Comparison of ENCODE assay signal across 8 cellular contexts in genomic region chr2:3222636-3223035, GRCh38.
DNase-seq lines count a peak whose midpoint lies in the region; ATAC-seq and TF ChIP-seq lines count a peak whose summit lies in the region.

No MANE protein-coding gene starts in this region.

- no peaks in the 10 kb centered on the region for H3K27me3 Mint-ChIP-seq in activated CD8-positive, alpha-beta memory T cell treated with anti-CD3 and anti-CD28 coated beads, Interleukin-2, amount 10 ng/mL, durations not matched to agents 7 days and 5 days
- H3K27me3 Mint-ChIP-seq in Caco-2 (ENCODE audit: insufficient read depth, unreplicated experiment), result no peaks in the 10 kb centered on the region

- ATAC-seq in GM18907 (IDR thresholded peaks at IDR 0.05; ENCODE audit: unreplicated experiment) (peak; percentile 56), HG03064 (IDR thresholded peaks at IDR 0.05; ENCODE audit: low read depth, unreplicated experiment) (peak; percentile 43)
- ATAC-seq in activated CD8-positive, alpha-beta memory T cell treated with anti-CD3 and anti-CD28 coated beads, Interleukin-2, amount 10 ng/mL, durations not matched to agents 7 days and 5 days, result peak; percentile 82

- CTCF ChIA-PET in activated CD8-positive, alpha-beta memory T cell treated with anti-CD3 and anti-CD28 coated beads, Interleukin-2, amount 10 ng/mL, durations not matched to agents 7 days and 5 days (lab: Charles Lee), result interaction anchor here (0.7 to 1.0 kb wide), 2 partner anchors 16 to 428 kb away, joined by 3 read pairs; no protein-coding TSS in a partner anchor
- CTCF ChIA-PET in Caco-2 (lab: Charles Lee) (no interaction called here), A673 (lab: Charles Lee) (no interaction called here)

- no peaks in the 10 kb centered on the region; the same call in 1 of the 2 replicates for H3K9me3 ChIP-seq in Caco-2
- H3K9me3 ChIP-seq in A673 (ENCODE audit: low read depth, low read length, poor library complexity, severe bottlenecking), result peaks cover 12% of the 10 kb centered on the region

- H3K4me1 ChIP-seq in Caco-2, result no peaks in the 10 kb centered on the region
- H3K4me1 ChIP-seq in A673 (ENCODE audit: insufficient read depth, low read length, poor library complexity, severe bottlenecking), result no peaks in the 10 kb centered on the region

- H3K36me3 ChIP-seq in Caco-2 (ENCODE audit: control insufficient read depth, insufficient read depth, low read length) (no peaks in the 10 kb centered on the region; the same call in 1 of the 2 replicates), A673 (ENCODE audit: insufficient read depth, low read length, poor library complexity, severe bottlenecking) (no peaks in the 10 kb centered on the region)

- H3K4me3 Mint-ChIP-seq in activated CD8-positive, alpha-beta memory T cell treated with anti-CD3 and anti-CD28 coated beads, Interleukin-2, amount 10 ng/mL, durations not matched to agents 7 days and 5 days, result no peak overlapping the region
- H3K4me3 Mint-ChIP-seq in Caco-2 (ENCODE audit: unreplicated experiment), result no peak overlapping the region

- peak overlapping the region; percentile 94 for H3K27ac Mint-ChIP-seq in activated CD8-positive, alpha-beta memory T cell treated with anti-CD3 and anti-CD28 coated beads, Interleukin-2, amount 10 ng/mL, durations not matched to agents 7 days and 5 days
- H3K27ac Mint-ChIP-seq in Caco-2 (ENCODE audit: unreplicated experiment), result no peak overlapping the region

- no peak for TF ChIP-seq CTCF in foreskin fibroblast (IDR thresholded peaks at IDR 0.05; ENCODE audit: low read depth, low read length)
- no peak for TF ChIP-seq CTCF in Caco-2 (IDR thresholded peaks at IDR 0.05; ENCODE audit: insufficient read depth in 1 of 2, low read depth in 1 of 2, low read length in 1 of 2, severe bottlenecking in 1 of 2, unreplicated experiment in 1 of 2)
- no peak for TF ChIP-seq CTCF in A673 (conservative IDR thresholded peaks at IDR 0.05; ENCODE audit: low read depth, low read length)

- BruUV-seq in Caco-2 (replicated peaks; lab: Mats Ljungman, UMichigan), result no TSS peak
- BruUV-seq in A673 (replicated peaks; lab: Mats Ljungman, UMichigan), result no TSS peak

- H3K4me3 ChIP-seq in foreskin fibroblast (ENCODE audit: low read depth in 1 of 2, low read length in 2 of 2) (no peak overlapping the region), Caco-2 (ENCODE audit: low read depth, low read length) (no peak overlapping the region), A673 (ENCODE audit: low read depth, low read length, poor library complexity, severe bottlenecking) (no peak overlapping the region)

- POLR2A ChIA-PET in Caco-2 (lab: Charles Lee), result no interaction called here
- POLR2A ChIA-PET in A673 (lab: Charles Lee; ENCODE audit: low non-redundant PET), result no interaction called here

- H3K27ac ChIP-seq in A673 (ENCODE audit: low read depth, low read length, poor library complexity, severe bottlenecking), result no peak overlapping the region

- DNase-seq in activated CD8-positive, alpha-beta memory T cell treated with anti-CD3 and anti-CD28 coated beads, Interleukin-2, amount 10 ng/mL, durations not matched to agents 7 days and 5 days, result peak; percentile 73
- DNase-seq in stimulated activated CD4-positive, alpha-beta T cell treated with anti-CD3 and anti-CD28 coated beads, Interleukin-15, amount 100 ng/mL, for 48 hours (ENCODE audit: low read depth in 2 of 2), result peak; percentile 59 to 64
- no peak for DNase-seq in foreskin fibroblast
- no peak for DNase-seq in Caco-2
- DNase-seq in A673 (ENCODE audit: low spot score), result no peak
- no peak for DNase-seq in DMS79 (lab: John Stamatoyannopoulos, UW)

- H3K9me3 Mint-ChIP-seq in activated CD8-positive, alpha-beta memory T cell treated with anti-CD3 and anti-CD28 coated beads, Interleukin-2, amount 10 ng/mL, durations not matched to agents 7 days and 5 days (ENCODE audit: low read depth), result peaks cover 13% of the 10 kb centered on the region
- H3K9me3 Mint-ChIP-seq in Caco-2 (ENCODE audit: unreplicated experiment), result peaks cover 25% of the 10 kb centered on the region

- peaks cover 22% of the 10 kb centered on the region for H3K36me3 Mint-ChIP-seq in activated CD8-positive, alpha-beta memory T cell treated with anti-CD3 and anti-CD28 coated beads, Interleukin-2, amount 10 ng/mL, durations not matched to agents 7 days and 5 days
- peaks cover 5% of the 10 kb centered on the region for H3K36me3 Mint-ChIP-seq in Caco-2 (ENCODE audit: insufficient read depth, unreplicated experiment)

- intact Hi-C loops in Caco-2 (cut with micrococcal nuclease; ENCODE audit: unreplicated experiment) (no loop called here), A673 (cut with micrococcal nuclease; ENCODE audit: unreplicated experiment) (no loop called here)

- H3K27me3 ChIP-seq in Caco-2 (replicated peaks; ENCODE audit: control insufficient read depth, insufficient read depth, low read length) (no peaks in the 10 kb centered on the region), A673 (replicated peaks; ENCODE audit: insufficient read depth, low read depth, low read length, poor library complexity) (no peaks in the 10 kb centered on the region)

- peaks cover 33% of the 10 kb centered on the region for H3K4me1 Mint-ChIP-seq in activated CD8-positive, alpha-beta memory T cell treated with anti-CD3 and anti-CD28 coated beads, Interleukin-2, amount 10 ng/mL, durations not matched to agents 7 days and 5 days
- H3K4me1 Mint-ChIP-seq in Caco-2 (ENCODE audit: low read depth, unreplicated experiment), result no peaks in the 10 kb centered on the region

Comparison
In these comparisons a context has a peak if more than half of its experiments do, and no peak if none do; other contexts are left out.
1. DNase-seq: peak in activated CD8-positive, alpha-beta memory T cell treated with anti-CD3 and anti-CD28 coated beads, Interleukin-2, amount 10 ng/mL, durations not matched to agents 7 days and 5 days (single experiment) and stimulated activated CD4-positive, alpha-beta T cell treated with anti-CD3 and anti-CD28 coated beads, Interleukin-15, amount 100 ng/mL, for 48 hours (2 of 2); none in foreskin fibroblast (0 of 2), Caco-2 (0 of 2), A673 (single experiment) and DMS79 (single experiment).
2. Peak in every context shown above with its lines, with median percentiles within 50 percentile points of each other: ATAC-seq.